39 cellular contexts compared by ENCODE assay signal in genomic region chr5:122105909-122106308, GRCh38. TPM values are rescaled to one million over a fixed set of nuclear protein-coding genes. Genes with fewer than 3 reads are reported as not detected.
"Had no signal": no experiment of that assay in that cellular context is flagged by ENCODE, and none has a peak within 500 bp of the region (broad histone marks: within the 10 kb centered on the region; RNA-seq: fewer than 3 reads in every experiment).

No MANE protein-coding gene starts in this region.

- H3K9me3 ChIP-seq: adrenal gland, ascending aorta, body of pancreas, breast epithelium had no signal

- H3K9me3 Mint-ChIP-seq: activated naive CD4-positive, alpha-beta T cell treated with anti-CD3 and anti-CD28 coated beads for 36 hours; activated naive CD4-positive, alpha-beta T cell treated with anti-CD3 and anti-CD28 coated beads, Interleukin-2, amount 10 ng/mL, durations not matched to agents 7 days and 5 days; activated naive CD4-positive, alpha-beta T cell treated with anti-CD3 and anti-CD28 coated beads, Interleukin-2, amount 50 U/mL, for 24 hours; activated naive CD4-positive, alpha-beta T cell treated with anti-CD3 and anti-CD28 coated beads, Interleukin-2, amount 50 U/mL, for 72 hours; activated naive CD8-positive, alpha-beta T cell treated with anti-CD3 and anti-CD28 coated beads for 36 hours; activated naive CD8-positive, alpha-beta T cell treated with anti-CD3 and anti-CD28 coated beads, Interleukin-2, amount 10 ng/mL, durations not matched to agents 7 days and 5 days; activated naive CD8-positive, alpha-beta T cell treated with anti-CD3 and anti-CD28 coated beads, Interleukin-2, amount 50 U/mL, for 24 hours; activated T-cell treated with anti-CD3 and anti-CD28 coated beads, Interleukin-2, amount 50 U/mL, for 24 hours; activated T-cell treated with anti-CD3 and anti-CD28 coated beads, Interleukin-2, amount 50 U/mL, for 4 hours; activated T-cell treated with anti-CD3 and anti-CD28 coated beads, Interleukin-2, amount 50 U/mL, for 72 hours; activated T-helper 1 cell treated with anti-CD3 and anti-CD28 coated beads, Interleukin-12 subunit alpha, Interleukin-12 subunit beta, Interleukin-2, Interleukin-4 antibody, amounts not matched to agents 30 ng/mL and 10 ng/mL and 1 ng/mL, durations not matched to agents 14 hours and 24 hours and 36 hours; activated T-helper 2 cell treated with anti-CD3 and anti-CD28 coated beads, Interferon-gamma antibody, Interleukin-2, Interleukin-4, amounts not matched to agents 10 μg/mL and 5 μg/mL and 100 μg/mL, durations not matched to agents 14 hours and 24 hours and 36 hours; brain; central memory CD8-positive, alpha-beta T cell had no signal

- H3K4me3 ChIP-seq: adrenal gland, ascending aorta, body of pancreas, breast epithelium, cardiac muscle cell had no signal

- H3K27ac ChIP-seq: adrenal gland, ascending aorta, body of pancreas, brain microvascular endothelial cell, breast epithelium, cardiac muscle cell had no signal

- H3K4me3 Mint-ChIP-seq: activated naive CD4-positive, alpha-beta T cell treated with anti-CD3 and anti-CD28 coated beads for 36 hours; activated naive CD4-positive, alpha-beta T cell treated with anti-CD3 and anti-CD28 coated beads, Interleukin-2, amount 10 ng/mL, durations not matched to agents 7 days and 5 days; activated naive CD4-positive, alpha-beta T cell treated with anti-CD3 and anti-CD28 coated beads, Interleukin-2, amount 50 U/mL, for 24 hours; activated naive CD8-positive, alpha-beta T cell; activated naive CD8-positive, alpha-beta T cell treated with anti-CD3 and anti-CD28 coated beads for 36 hours; activated naive CD8-positive, alpha-beta T cell treated with anti-CD3 and anti-CD28 coated beads, Interleukin-2, amount 10 ng/mL, durations not matched to agents 7 days and 5 days; activated naive CD8-positive, alpha-beta T cell treated with anti-CD3 and anti-CD28 coated beads, Interleukin-2, amount 50 U/mL, for 24 hours; activated T-cell treated with anti-CD3 and anti-CD28 coated beads, Interleukin-2, amount 50 U/mL, for 24 hours; activated T-cell treated with anti-CD3 and anti-CD28 coated beads, Interleukin-2, amount 50 U/mL, for 4 hours; activated T-cell treated with anti-CD3 and anti-CD28 coated beads, Interleukin-2, amount 50 U/mL, for 72 hours; activated T-helper 1 cell treated with anti-CD3 and anti-CD28 coated beads, Interleukin-12 subunit alpha, Interleukin-12 subunit beta, Interleukin-2, Interleukin-4 antibody, amounts not matched to agents 30 ng/mL and 10 ng/mL and 1 ng/mL, durations not matched to agents 14 hours and 24 hours and 36 hours; brain; central memory CD8-positive, alpha-beta T cell had no signal

- FAIRE-seq: astrocyte, bronchial epithelial cell had no signal

- DNase-seq: activated effector memory CD4-positive, alpha-beta T cell treated with anti-CD3 and anti-CD28 coated beads, Interleukin-2, amount 50 U/mL, for 16 hours; activated effector memory CD4-positive, alpha-beta T cell treated with Interleukin-2 at 50 U/mL for 16 hours; activated gamma-delta T cell; activated gamma-delta T cell treated with Interleukin-2 at 50 U/mL for 16 hours; activated naive CD4-positive, alpha-beta T cell; activated naive CD4-positive, alpha-beta T cell treated with anti-CD3 and anti-CD28 coated beads for 36 hours; activated naive CD4-positive, alpha-beta T cell treated with anti-CD3 and anti-CD28 coated beads, Interleukin-2, amount 10 ng/mL, durations not matched to agents 7 days and 5 days; activated naive CD4-positive, alpha-beta T cell treated with anti-CD3 and anti-CD28 coated beads, Interleukin-2, amount 50 U/mL, for 16 hours; activated naive CD4-positive, alpha-beta T cell treated with Interleukin-2 at 50 U/mL for 16 hours; activated naive CD8-positive, alpha-beta T cell treated with anti-CD3 and anti-CD28 coated beads for 36 hours; activated naive CD8-positive, alpha-beta T cell treated with anti-CD3 and anti-CD28 coated beads, Interleukin-2, amount 10 ng/mL, durations not matched to agents 7 days and 5 days; activated naive CD8-positive, alpha-beta T cell treated with anti-CD3 and anti-CD28 coated beads, Interleukin-2, amount 50 U/mL, for 24 hours; activated T-cell treated with anti-CD3 and anti-CD28 coated beads, Interleukin-2, amount 50 U/mL, for 24 hours; activated T-cell treated with anti-CD3 and anti-CD28 coated beads, Interleukin-2, amount 50 U/mL, for 4 hours; activated T-cell treated with anti-CD3 and anti-CD28 coated beads, Interleukin-2, amount 50 U/mL, for 48 hours; activated T-cell treated with anti-CD3 and anti-CD28 coated beads, Interleukin-2, amount 50 U/mL, for 72 hours; adrenal gland; amniotic stem cell; amygdala; anterior cingulate cortex; aorta; body of pancreas; brain microvascular endothelial cell; caudate nucleus; central memory CD4-positive, alpha-beta T cell; cerebellar nuclear complex had no signal

- ATAC-seq: activated naive CD4-positive, alpha-beta T cell treated with anti-CD3 and anti-CD28 coated beads, Interleukin-2, amount 50 U/mL, for 72 hours; activated naive CD8-positive, alpha-beta T cell treated with anti-CD3 and anti-CD28 coated beads, Interleukin-2, amount 50 U/mL, for 24 hours; activated T-cell treated with anti-CD3 and anti-CD28 coated beads, Interleukin-2, amount 50 U/mL, for 4 hours; activated T-cell treated with anti-CD3 and anti-CD28 coated beads, Interleukin-2, amount 50 U/mL, for 72 hours; body of pancreas had no signal

- H3K4me1 Mint-ChIP-seq: activated naive CD4-positive, alpha-beta T cell treated with anti-CD3 and anti-CD28 coated beads, Interleukin-2, amount 10 ng/mL, durations not matched to agents 7 days and 5 days; activated naive CD4-positive, alpha-beta T cell treated with anti-CD3 and anti-CD28 coated beads, Interleukin-2, amount 50 U/mL, for 24 hours; activated naive CD8-positive, alpha-beta T cell treated with anti-CD3 and anti-CD28 coated beads for 36 hours; activated naive CD8-positive, alpha-beta T cell treated with anti-CD3 and anti-CD28 coated beads, Interleukin-2, amount 10 ng/mL, durations not matched to agents 7 days and 5 days; activated naive CD8-positive, alpha-beta T cell treated with anti-CD3 and anti-CD28 coated beads, Interleukin-2, amount 50 U/mL, for 24 hours; central memory CD8-positive, alpha-beta T cell had no signal

- H3K27ac Mint-ChIP-seq: activated naive CD4-positive, alpha-beta T cell treated with anti-CD3 and anti-CD28 coated beads for 36 hours; activated naive CD4-positive, alpha-beta T cell treated with anti-CD3 and anti-CD28 coated beads, Interleukin-2, amount 10 ng/mL, durations not matched to agents 7 days and 5 days; activated naive CD4-positive, alpha-beta T cell treated with anti-CD3 and anti-CD28 coated beads, Interleukin-2, amount 50 U/mL, for 24 hours; activated naive CD4-positive, alpha-beta T cell treated with anti-CD3 and anti-CD28 coated beads, Interleukin-2, amount 50 U/mL, for 72 hours; activated naive CD8-positive, alpha-beta T cell; activated naive CD8-positive, alpha-beta T cell treated with anti-CD3 and anti-CD28 coated beads for 36 hours; activated naive CD8-positive, alpha-beta T cell treated with anti-CD3 and anti-CD28 coated beads, Interleukin-2, amount 10 ng/mL, durations not matched to agents 7 days and 5 days; activated naive CD8-positive, alpha-beta T cell treated with anti-CD3 and anti-CD28 coated beads, Interleukin-2, amount 50 U/mL, for 24 hours; activated T-cell treated with anti-CD3 and anti-CD28 coated beads, Interleukin-2, amount 50 U/mL, for 24 hours; activated T-cell treated with anti-CD3 and anti-CD28 coated beads, Interleukin-2, amount 50 U/mL, for 72 hours; activated T-helper 1 cell treated with anti-CD3 and anti-CD28 coated beads, Interleukin-12 subunit alpha, Interleukin-12 subunit beta, Interleukin-2, Interleukin-4 antibody, amounts not matched to agents 30 ng/mL and 10 ng/mL and 1 ng/mL, durations not matched to agents 14 hours and 24 hours and 36 hours; activated T-helper 2 cell treated with anti-CD3 and anti-CD28 coated beads, Interferon-gamma antibody, Interleukin-2, Interleukin-4, amounts not matched to agents 10 μg/mL and 5 μg/mL and 100 μg/mL, durations not matched to agents 14 hours and 24 hours and 36 hours; brain had no signal

- H3K27me3 Mint-ChIP-seq: brain had no signal

- H3K36me3 Mint-ChIP-seq: activated naive CD4-positive, alpha-beta T cell treated with anti-CD3 and anti-CD28 coated beads, Interleukin-2, amount 10 ng/mL, durations not matched to agents 7 days and 5 days; activated naive CD4-positive, alpha-beta T cell treated with anti-CD3 and anti-CD28 coated beads, Interleukin-2, amount 50 U/mL, for 24 hours; activated naive CD4-positive, alpha-beta T cell treated with anti-CD3 and anti-CD28 coated beads, Interleukin-2, amount 50 U/mL, for 72 hours; activated naive CD8-positive, alpha-beta T cell; activated naive CD8-positive, alpha-beta T cell treated with anti-CD3 and anti-CD28 coated beads for 36 hours; activated naive CD8-positive, alpha-beta T cell treated with anti-CD3 and anti-CD28 coated beads, Interleukin-2, amount 10 ng/mL, durations not matched to agents 7 days and 5 days; brain had no signal

- H3K4me1 ChIP-seq: adrenal gland, ascending aorta, body of pancreas, breast epithelium had no signal

- H3K27me3 ChIP-seq: adrenal gland, ascending aorta, body of pancreas, brain microvascular endothelial cell, breast epithelium, cardiac muscle cell had no signal

- H3K36me3 ChIP-seq: adrenal gland, ascending aorta, brain microvascular endothelial cell, breast epithelium, cardiac muscle cell had no signal

RNA-seq across cellular contexts. Expression of gene ZNF474, which starts 23.4 kb away (rescaled TPM):
- total RNA-seq: activated naive CD4-positive, alpha-beta T cell treated with anti-CD3 and anti-CD28 coated beads for 36 hours; activated T-helper 1 cell treated with anti-CD3 and anti-CD28 coated beads, Interleukin-12 subunit alpha, Interleukin-12 subunit beta, Interleukin-2, Interleukin-4 antibody, amounts not matched to agents 30 ng/mL and 10 ng/mL and 1 ng/mL, durations not matched to agents 14 hours and 24 hours and 36 hours; activated T-helper 2 cell treated with anti-CD3 and anti-CD28 coated beads, Interferon-gamma antibody, Interleukin-2, Interleukin-4, amounts not matched to agents 10 μg/mL and 5 μg/mL and 100 μg/mL, durations not matched to agents 14 hours and 24 hours and 36 hours; ascending aorta; body of pancreas; cardiac muscle cell; cardiac septum had no signal
- polyA plus RNA-seq: cardiac muscle cell had no signal

RNA-seq across cellular contexts. Expression of gene LOX, which starts 27.9 kb away (rescaled TPM):
- total RNA-seq: activated naive CD4-positive, alpha-beta T cell treated with anti-CD3 and anti-CD28 coated beads for 36 hours; activated naive CD8-positive, alpha-beta T cell treated with anti-CD3 and anti-CD28 coated beads for 36 hours; activated naive CD8-positive, alpha-beta T cell treated with anti-CD3 and anti-CD28 coated beads, Interleukin-2, amount 10 ng/mL, durations not matched to agents 7 days and 5 days; activated T-cell treated with anti-CD3 and anti-CD28 coated beads, Interleukin-2, amount 50 U/mL, for 72 hours; activated T-helper 1 cell treated with anti-CD3 and anti-CD28 coated beads, Interleukin-12 subunit alpha, Interleukin-12 subunit beta, Interleukin-2, Interleukin-4 antibody, amounts not matched to agents 30 ng/mL and 10 ng/mL and 1 ng/mL, durations not matched to agents 14 hours and 24 hours and 36 hours; activated T-helper 2 cell treated with anti-CD3 and anti-CD28 coated beads, Interferon-gamma antibody, Interleukin-2, Interleukin-4, amounts not matched to agents 10 μg/mL and 5 μg/mL and 100 μg/mL, durations not matched to agents 14 hours and 24 hours and 36 hours had no signal
